In genomic region chr6:129586815-129587214, GRCh38 we compare ENCODE assay signal across 18 cellular contexts.
DNase-seq lines count a peak whose midpoint lies in the region; TF ChIP-seq lines count a peak whose summit lies in the region.
"Had no signal": no experiment of that assay in that cellular context is flagged by ENCODE, and none has a peak within 500 bp of the region (broad histone marks: within the 10 kb centered on the region; RNA-seq: fewer than 3 reads in every experiment).

No MANE protein-coding gene starts in this region.

- H3K27me3 ChIP-seq in ACC112 (ENCODE audit: insufficient read depth, low read length): no peaks in the 10 kb centered on the region
- H3K27me3 ChIP-seq in SJSA1 (replicated peaks): no peaks in the 10 kb centered on the region

- peaks cover 32% of the 10 kb centered on the region for H3K4me1 ChIP-seq in ACC112 (ENCODE audit: control insufficient read depth, insufficient read depth, low read length, unreplicated experiment)
- peaks cover 40% of the 10 kb centered on the region for H3K4me1 ChIP-seq in SJSA1 (replicated peaks)

- peaks cover 13% of the 10 kb centered on the region; the same call in 1 of the 2 replicates for H3K36me3 ChIP-seq in ACC112 (ENCODE audit: insufficient read depth, low read length)
- peaks cover 6% of the 10 kb centered on the region for H3K36me3 ChIP-seq in SJSA1

- in situ Hi-C loops in GM13977 (cut with MboI; ENCODE audit: low pct_unique_long_range_greater_than_20kb, low sequenced_read_pairs, unreplicated experiment): no loop called here

- H2AFZ ChIP-seq in ACC112 (ENCODE audit: low read length, unreplicated experiment): no peak overlapping the region

- DNase-seq in ELR (ENCODE audit: low read depth) (peak; percentile 82), SJSA1 (ENCODE audit: low read depth in 1 of 2, low spot score in 2 of 2) (peak in 1 of 2 experiments; percentile 49), fibroblast of peridontal ligament (ENCODE audit: extremely low read depth) (peak; percentile 60), SK-N-DZ (ENCODE audit: low spot score) (no peak), GM13977 (ENCODE audit: low spot score) (no peak)
- DNase-seq in central memory CD4-positive, alpha-beta T cell: no peak
- DNase-seq: 8988T; ACHN; CD8-positive, alpha-beta T cell; COR-L47; DMS153; DMS79 treated with DMSO at 0.1 percent for 48 hours; GF-D8; GOT3; H9; HFFc6; KG1 had no signal

- TF ChIP-seq CTCF in GM13977 (IDR thresholded peaks at IDR 0.05; ENCODE audit: extremely low read depth, insufficient read depth, missing control alignments): no peak

- H3K9me3 ChIP-seq in SJSA1 (replicated peaks): peaks cover 2% of the 10 kb centered on the region; the same call in 1 of the 2 replicates

- H3K27ac ChIP-seq in ACC112 (ENCODE audit: low read depth, low read length) (peak overlapping the region; percentile 39), SJSA1 (peak overlapping the region; percentile 10; the same call in 1 of the 2 replicates)

- H3K79me2 ChIP-seq in ACC112 (ENCODE audit: control insufficient read depth, insufficient read depth, low read length, unreplicated experiment): no peaks in the 10 kb centered on the region

- H3K4me3 ChIP-seq in ACC112 (ENCODE audit: low read depth, low read length): no peak overlapping the region
- no peak overlapping the region for H3K4me3 ChIP-seq in SJSA1

Comparison
In these comparisons a context has a peak if more than half of its experiments do, and no peak if none do; other contexts are left out.
1. DNase-seq: peak in ELR (single experiment) and fibroblast of peridontal ligament (single experiment); none in SK-N-DZ (single experiment), central memory CD4-positive, alpha-beta T cell (single experiment) and GM13977 (single experiment).